Comparison of ENCODE assay signal across 8 cellular contexts in the genomic region with DNA sequence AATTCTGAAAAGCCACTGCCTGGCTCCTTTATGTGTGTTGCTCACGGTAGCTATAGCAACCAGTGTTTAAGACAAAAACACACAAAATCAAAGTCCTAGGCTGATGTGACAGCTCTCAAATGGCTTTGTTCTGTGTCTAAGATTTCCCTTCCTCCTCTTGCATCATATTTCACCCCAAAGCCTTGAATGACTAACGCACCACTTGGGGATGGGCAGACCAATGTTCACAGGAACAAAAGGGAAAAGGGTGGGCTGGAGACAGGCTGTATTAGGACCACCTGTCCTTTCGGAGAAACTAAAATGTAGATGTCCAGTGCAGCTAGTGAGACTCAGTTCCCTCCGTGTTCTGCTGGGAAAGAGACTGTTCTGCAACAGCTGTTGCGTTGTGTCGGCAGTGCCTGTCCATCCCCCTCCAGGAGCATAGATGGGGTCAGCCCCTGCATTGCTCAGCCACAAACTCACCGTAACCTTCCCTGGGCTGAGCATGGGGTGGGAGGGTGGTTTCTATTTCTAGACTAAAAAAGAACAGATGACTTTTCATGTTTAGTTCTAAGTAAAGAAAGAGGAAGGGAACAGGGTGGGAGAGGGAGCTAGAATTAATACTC. TPM values are rescaled to one million over a fixed set of nuclear protein-coding genes. Genes with fewer than 3 reads are reported as not detected.
A peak's percentile ranks its signal among the peaks of the same experiment; 100 is the strongest.
DNase-seq lines count a peak whose midpoint lies in the region; ATAC-seq, FAIRE-seq and TF ChIP-seq lines count a peak whose summit lies in the region.

No MANE protein-coding gene starts in this region.

- intact Hi-C loops in K562 (cut with micrococcal nuclease), result no loop called here

- ATAC-seq in GM18867 (IDR thresholded peaks at IDR 0.05; ENCODE audit: unreplicated experiment) (peak; percentile 73), K562 (peak; percentile 46; the same call in 2 of the 3 replicates)

- H2AFZ ChIP-seq in K562 (ENCODE audit: low read depth, low read length), result no peak overlapping the region

- H3K9ac ChIP-seq in K562 (ENCODE audit: insufficient read depth in 1 of 2, low read depth in 2 of 2, low read length in 2 of 2) (no peak overlapping the region), liver (ENCODE audit: low read depth in 1 of 2, low read length in 2 of 2) (no peak overlapping the region)

- H3K9me3 ChIP-seq in K562 (replicated peaks; ENCODE audit: control insufficient read depth, insufficient read depth, low read depth, low read length) (no peaks in the 10 kb centered on the region), liver (ENCODE audit: control insufficient read depth in 4 of 4, low read length in 3 of 4) (no peaks in the 10 kb centered on the region)

- WGBS in K562 (ENCODE audit: insufficient coverage, low coverage, missing lambda C conversion rate), result 4% methylated on average over 7 of the region's 7 CpGs
- 42% methylated on average over 7 of the region's 7 CpGs for WGBS in liver

- no peak for TF ChIP-seq EP300 in K562 (IDR thresholded peaks at IDR 0.05; ENCODE audit: low read length)

- POLR2A ChIA-PET in K562 (lab: Yijun Ruan, JAX), result no interaction called here

- H3K27me3 ChIP-seq in K562 (ENCODE audit: control insufficient read depth in 2 of 2, insufficient read depth in 2 of 2, low read length in 2 of 2) (peaks cover 4 to 14% of the 10 kb centered on the region in 2 experiments; a peak in 3 of 5 replicates), liver (ENCODE audit: control insufficient read depth in 4 of 4, insufficient read depth in 4 of 4, low read length in 3 of 4) (no peaks in the 10 kb centered on the region)

- TF ChIP-seq CTCF in K562 (IDR thresholded peaks at IDR 0.05 in 2 of 3, conservative IDR thresholded peaks at IDR 0.05 in 1 of 3; ENCODE audit: insufficient read depth in 2 of 3, low read depth in 1 of 3, low read length in 3 of 3), result no peak
- no peak for TF ChIP-seq CTCF in liver (IDR thresholded peaks at IDR 0.05; ENCODE audit: low read depth, low read length, missing input control)

- TF ChIP-seq RAD21 in K562 (CRISPR knock-in tag; conservative IDR thresholded peaks at IDR 0.05 in 1 of 2, IDR thresholded peaks at IDR 0.05 in 1 of 2) (no peak), liver (IDR thresholded peaks at IDR 0.05) (no peak)

- peak; percentile 15 for FAIRE-seq in K562 (lab: Jason Lieb, UNC)

- H3K4me3 ChIP-seq in K562, result no peak overlapping the region
- no peak overlapping the region for H3K4me3 ChIP-seq in liver (ENCODE audit: low read depth in 1 of 3, low read length in 3 of 3)

- no peaks in the 10 kb centered on the region for H3K4me1 ChIP-seq in K562 (replicated peaks in 1 of 2; ENCODE audit: control insufficient read depth in 2 of 2, insufficient read depth in 2 of 2, low read length in 2 of 2)
- no peaks in the 10 kb centered on the region for H3K4me1 ChIP-seq in liver (ENCODE audit: control insufficient read depth in 4 of 4, insufficient read depth in 4 of 4, low read length in 3 of 4)

- TF ChIP-seq POLR2A in K562 (conservative IDR thresholded peaks at IDR 0.05), result no peak

- no peaks in the 10 kb centered on the region for H4K20me1 ChIP-seq in K562 (replicated peaks; ENCODE audit: control insufficient read depth, insufficient read depth, low read length)

- no TSS peak for BruUV-seq in K562 (replicated peaks; lab: Mats Ljungman, UMichigan)

- no peak overlapping the region for H3K27ac ChIP-seq in K562 (ENCODE audit: extremely low read depth, low read depth, low read length)
- no peak overlapping the region for H3K27ac ChIP-seq in liver (ENCODE audit: low read depth in 1 of 2, low read length in 2 of 2)

- in situ Hi-C loops in K562 (cut with MboI), result no loop called here

- CTCF ChIA-PET in K562 (lab: Yijun Ruan, JAX; ENCODE audit: low intra/inter-chr PET ratio), result no interaction called here

- H3K9me1 ChIP-seq in K562 (ENCODE audit: control insufficient read depth, insufficient read depth, low read length), result no peaks in the 10 kb centered on the region

- H3K36me3 ChIP-seq in K562 (ENCODE audit: control insufficient read depth, insufficient read depth, low read length) (no peaks in the 10 kb centered on the region), liver (ENCODE audit: control insufficient read depth in 4 of 4, insufficient read depth in 3 of 4, low read depth in 1 of 4, low read length in 3 of 4) (no peaks in the 10 kb centered on the region)

- peak; percentile 40 for DNase-seq in HPDE6-E6E7 (ENCODE audit: extremely low spot score)
- DNase-seq in K562 (ENCODE audit: extremely low read depth in 1 of 4, low spot score in 3 of 4), result peak in 1 of 4 experiments; percentile 7
- no peak for DNase-seq in OCI-M2 (lab: John Stamatoyannopoulos, UW; ENCODE audit: unreplicated experiment)
- DNase-seq in NCI-H82 (lab: John Stamatoyannopoulos, UW), result no peak
- DNase-seq in COR-L47 (lab: John Stamatoyannopoulos, UW), result no peak
- no peak for DNase-seq in Kasumi-1 (lab: John Stamatoyannopoulos, UW)

- no peaks in the 10 kb centered on the region for H3K79me2 ChIP-seq in K562 (ENCODE audit: control insufficient read depth, insufficient read depth, low read length)

- H3K4me2 ChIP-seq in K562 (ENCODE audit: insufficient read depth, low read length), result no peak overlapping the region

TF ChIP-seq in K562, 482 proteins besides CTCF, POLR2A, EP300 and RAD21 (continues in another document):
- TF ChIP-seq ARHGAP35 (IDR thresholded peaks at IDR 0.05; ENCODE audit: partially characterized antibody) (no peak), ZNF695 (CRISPR knock-in tag; IDR thresholded peaks at IDR 0.05) (no peak), ZKSCAN8 (CRISPR knock-in tag; IDR thresholded peaks at IDR 0.05) (no peak)

TF ChIP-seq in liver, 16 proteins besides CTCF, POLR2A, EP300 and RAD21:
- TF ChIP-seq, protein P1, sequence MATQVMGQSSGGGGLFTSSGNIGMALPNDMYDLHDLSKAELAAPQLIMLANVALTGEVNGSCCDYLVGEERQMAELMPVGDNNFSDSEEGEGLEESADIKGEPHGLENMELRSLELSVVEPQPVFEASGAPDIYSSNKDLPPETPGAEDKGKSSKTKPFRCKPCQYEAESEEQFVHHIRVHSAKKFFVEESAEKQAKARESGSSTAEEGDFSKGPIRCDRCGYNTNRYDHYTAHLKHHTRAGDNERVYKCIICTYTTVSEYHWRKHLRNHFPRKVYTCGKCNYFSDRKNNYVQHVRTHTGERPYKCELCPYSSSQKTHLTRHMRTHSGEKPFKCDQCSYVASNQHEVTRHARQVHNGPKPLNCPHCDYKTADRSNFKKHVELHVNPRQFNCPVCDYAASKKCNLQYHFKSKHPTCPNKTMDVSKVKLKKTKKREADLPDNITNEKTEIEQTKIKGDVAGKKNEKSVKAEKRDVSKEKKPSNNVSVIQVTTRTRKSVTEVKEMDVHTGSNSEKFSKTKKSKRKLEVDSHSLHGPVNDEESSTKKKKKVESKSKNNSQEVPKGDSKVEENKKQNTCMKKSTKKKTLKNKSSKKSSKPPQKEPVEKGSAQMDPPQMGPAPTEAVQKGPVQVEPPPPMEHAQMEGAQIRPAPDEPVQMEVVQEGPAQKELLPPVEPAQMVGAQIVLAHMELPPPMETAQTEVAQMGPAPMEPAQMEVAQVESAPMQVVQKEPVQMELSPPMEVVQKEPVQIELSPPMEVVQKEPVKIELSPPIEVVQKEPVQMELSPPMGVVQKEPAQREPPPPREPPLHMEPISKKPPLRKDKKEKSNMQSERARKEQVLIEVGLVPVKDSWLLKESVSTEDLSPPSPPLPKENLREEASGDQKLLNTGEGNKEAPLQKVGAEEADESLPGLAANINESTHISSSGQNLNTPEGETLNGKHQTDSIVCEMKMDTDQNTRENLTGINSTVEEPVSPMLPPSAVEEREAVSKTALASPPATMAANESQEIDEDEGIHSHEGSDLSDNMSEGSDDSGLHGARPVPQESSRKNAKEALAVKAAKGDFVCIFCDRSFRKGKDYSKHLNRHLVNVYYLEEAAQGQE (IDR thresholded peaks at IDR 0.05), result no peak
- TF ChIP-seq NR2F2 (IDR thresholded peaks at IDR 0.05) (no peak), SP1 (IDR thresholded peaks at IDR 0.05) (peak; percentile 20), EGR1 (IDR thresholded peaks at IDR 0.05; ENCODE audit: low read depth in 2 of 2) (no peak), HNF4A (conservative IDR thresholded peaks at IDR 0.05) (peak in 1 of 2 donors; percentile 9)
- TF ChIP-seq, protein P2, sequence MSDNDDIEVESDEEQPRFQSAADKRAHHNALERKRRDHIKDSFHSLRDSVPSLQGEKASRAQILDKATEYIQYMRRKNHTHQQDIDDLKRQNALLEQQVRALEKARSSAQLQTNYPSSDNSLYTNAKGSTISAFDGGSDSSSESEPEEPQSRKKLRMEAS (IDR thresholded peaks at IDR 0.05), result no peak
- TF ChIP-seq, protein P3, sequence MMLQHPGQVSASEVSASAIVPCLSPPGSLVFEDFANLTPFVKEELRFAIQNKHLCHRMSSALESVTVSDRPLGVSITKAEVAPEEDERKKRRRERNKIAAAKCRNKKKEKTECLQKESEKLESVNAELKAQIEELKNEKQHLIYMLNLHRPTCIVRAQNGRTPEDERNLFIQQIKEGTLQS (IDR thresholded peaks at IDR 0.05), result peak; percentile 27
TF ChIP-seq in liver: peak in this region for 3.

RNA-seq across cellular contexts. Expression of a gene that starts 26.8 kb away (rescaled TPM):
- total RNA-seq in K562 (2011; cell fraction: chromatin; rRNA removed; ENCODE audit: low replicate concordance), result 14.8 and 51.6 TPM in 2 replicates
- total RNA-seq in K562 (2011; cell fraction: nucleolus; rRNA removed), result 7.2 and 11.1 TPM in 2 replicates
- total RNA-seq in K562 (2011; cell fraction: nucleoplasm; rRNA removed), result 19.7 and 34.7 TPM in 2 replicates
- total RNA-seq in K562 (2014; rRNA removed), result 3.0 and 4.3 TPM in 2 replicates
- 6.7 and 10.9 TPM in 2 replicates for total RNA-seq in K562 (2014; rRNA removed; fragmentation: Illumina TruSeq; extraction: Trizol)
- 4.6 and 5.5 TPM in 2 replicates for total RNA-seq in K562 (2015; rRNA removed; fragmentation: Illumina TruSeq; extraction: Trizol)
- total RNA-seq in K562 (2021), result 10.5 and 11.6 TPM in 2 replicates
- polyA plus RNA-seq in K562 (2011; rRNA removed), result 8.4 and 10.5 TPM in 2 replicates
- 1.2 and 3.4 TPM in 2 replicates for polyA plus RNA-seq in K562 (2011; cell fraction: cytosol; rRNA removed)
- 5.4 and 10.2 TPM in 2 replicates for polyA plus RNA-seq in K562 (2011; cell fraction: nucleus; rRNA removed)
- 3.9 and 5.9 TPM in 2 replicates for polyA plus RNA-seq in K562 (2012)
- 8.2 and 10.6 TPM in 2 replicates for polyA plus RNA-seq in K562 (2014; fragmentation: Illumina TruSeq; extraction: Trizol)
- polyA plus RNA-seq in K562 (2014; fragmentation: Nextera tagmentation; extraction: Ambion mirVana), result 1 to 10 TPM; 3.6 to 6.3 TPM
- polyA plus RNA-seq in K562 (2014; rRNA removed), result 5.0 and 7.0 TPM in 2 replicates
- 38.4 and 55.9 TPM in 2 replicates for polyA minus RNA-seq in K562 (2011; rRNA and poly(A)+ RNA removed)
- 3.5 and 3.6 TPM in 2 replicates for polyA minus RNA-seq in K562 (2011; cell fraction: cytosol; rRNA and poly(A)+ RNA removed)
- polyA minus RNA-seq in K562 (2011; cell fraction: nucleus; rRNA and poly(A)+ RNA removed), result 20.7 and 36.2 TPM in 2 replicates
- total RNA-seq in liver, result 10 to 100 TPM; 20.9 to 28.4 TPM
- 10 to 100 TPM in 1 of 2 donors, 1 to 10 TPM in 1; 9.5 to 16.0 TPM for polyA plus RNA-seq in liver
